21 cellular contexts compared by ENCODE assay signal in genomic region chr20:60857708-60858107, GRCh38.
DNase-seq lines count a peak whose midpoint lies in the region; ATAC-seq, FAIRE-seq and TF ChIP-seq lines count a peak whose summit lies in the region.
"Had no signal": no experiment of that assay in that cellular context is flagged by ENCODE, and none has a peak within 500 bp of the region (broad histone marks: within the 10 kb centered on the region; RNA-seq: fewer than 3 reads in every experiment).

No MANE protein-coding gene starts in this region.

- H3K27ac ChIP-seq in RWPE1 = no peak overlapping the region
- H3K27ac ChIP-seq: vagina had no signal

- POLR2A ChIA-PET in RWPE1 (lab: Yijun Ruan, JAX; ENCODE audit: low non-redundant PET) = no interaction called here
- POLR2A ChIA-PET in naive thymus-derived CD8-positive, alpha-beta T cell (lab: Charles Lee) = no interaction called here

- H3K4me1 Mint-ChIP-seq in naive thymus-derived CD8-positive, alpha-beta T cell = no peaks in the 10 kb centered on the region
- H3K4me1 Mint-ChIP-seq in T-helper 17 cell = no peaks in the 10 kb centered on the region
- H3K4me1 Mint-ChIP-seq: nephron progenitor cell had no signal

- peaks cover 0 to 14% (median 6%) of the 10 kb centered on the region in 9 donors for H3K9me3 Mint-ChIP-seq in naive thymus-derived CD8-positive, alpha-beta T cell

- no peak for TF ChIP-seq CTCF in RWPE1 (conservative IDR thresholded peaks at IDR 0.05; ENCODE audit: low read depth)
- TF ChIP-seq CTCF in fibroblast of the aortic adventitia (IDR thresholded peaks at IDR 0.05; ENCODE audit: insufficient read depth, low read length) = no peak

- no peak for DNase-seq in left ventricle myocardium superior
- DNase-seq in left cardiac atrium = no peak
- DNase-seq in RWPE1 (ENCODE audit: low spot score) = peak; percentile 55
- DNase-seq in fibroblast of the aortic adventitia (ENCODE audit: low read depth) = peak; percentile 1
- DNase-seq in urothelium cell line (ENCODE audit: low spot score) = peak; percentile 65
- DNase-seq in naive thymus-derived CD8-positive, alpha-beta T cell = no peak
- DNase-seq in T-helper 17 cell = no peak
- no peak for DNase-seq in sciatic nerve (ENCODE audit: low spot score)
- DNase-seq: activated T-cell treated with anti-CD3 and anti-CD28 coated beads, Interleukin-2, amount 50 U/mL, for 48 hours; Caco-2; central memory CD4-positive, alpha-beta T cell; effector memory CD4-positive, alpha-beta T cell; foreskin melanocyte; NCI-H2081 treated with DMSO at 0.1 percent for 48 hours; NCI-H526; nephron progenitor cell; OCI-M1 had no signal

- H3K36me3 Mint-ChIP-seq in naive thymus-derived CD8-positive, alpha-beta T cell = peaks cover 0 to 8% (median 0%) of the 10 kb centered on the region in 3 donors
- no peaks in the 10 kb centered on the region for H3K36me3 Mint-ChIP-seq in T-helper 17 cell (ENCODE audit: low read depth)

- peak; percentile 36 for ATAC-seq in left ventricle myocardium superior
- no peak for ATAC-seq in left cardiac atrium
- ATAC-seq in naive thymus-derived CD8-positive, alpha-beta T cell = no peak
- ATAC-seq in T-helper 17 cell = no peak
- ATAC-seq in sciatic nerve = no peak
- ATAC-seq: HepG2 had no signal

- H3K27ac Mint-ChIP-seq in naive thymus-derived CD8-positive, alpha-beta T cell = no peak overlapping the region
- no peak overlapping the region for H3K27ac Mint-ChIP-seq in T-helper 17 cell
- H3K27ac Mint-ChIP-seq: nephron progenitor cell had no signal

- intact Hi-C loops in left ventricle myocardium superior (cut with micrococcal nuclease) = loop anchor here (10.0 kb wide), 1 partner anchor 1017 kb away; no protein-coding TSS in a partner anchor
- intact Hi-C loops in left cardiac atrium (cut with DNase I) = no loop called here
- intact Hi-C loops in sciatic nerve (cut with DNase I) = no loop called here

- H3K9me3 ChIP-seq in T-helper 17 cell (ENCODE audit: control insufficient read depth, low read length, poor library complexity, severe bottlenecking) = no peaks in the 10 kb centered on the region

- H3K27me3 Mint-ChIP-seq in naive thymus-derived CD8-positive, alpha-beta T cell = peaks cover 0 to 14% (median 2%) of the 10 kb centered on the region in 5 donors
- H3K27me3 Mint-ChIP-seq in T-helper 17 cell = no peaks in the 10 kb centered on the region

- CTCF ChIA-PET in RWPE1 (lab: Yijun Ruan, JAX) = no interaction called here

- H3K4me3 ChIP-seq in fibroblast of the aortic adventitia (ENCODE audit: low read depth, low read length) = no peak overlapping the region
- H3K4me3 ChIP-seq: vagina had no signal

- H3K4me3 Mint-ChIP-seq in naive thymus-derived CD8-positive, alpha-beta T cell = no peak overlapping the region
- H3K4me3 Mint-ChIP-seq in T-helper 17 cell = no peak overlapping the region
- H3K4me3 Mint-ChIP-seq: nephron progenitor cell had no signal

- FAIRE-seq in urothelium cell line (lab: Jason Lieb, UNC) = no peak
- FAIRE-seq: GM12891, H1, HepG2 had no signal

Comparison
In these comparisons a context has a peak if more than half of its experiments do, and no peak if none do; other contexts are left out.
1. DNase-seq: peak in RWPE1 (single experiment), fibroblast of the aortic adventitia (single experiment) and urothelium cell line (single experiment); none in left ventricle myocardium superior (single experiment), left cardiac atrium (single experiment), naive thymus-derived CD8-positive, alpha-beta T cell (0 of 10), T-helper 17 cell (0 of 3) and sciatic nerve (single experiment).